Comparison of ENCODE assay signal across 8 cellular contexts in genomic region chr10:17454181-17454800, GRCh38. TPM values are rescaled to one million over a fixed set of nuclear protein-coding genes. Genes with fewer than 3 reads are reported as not detected.
A peak's percentile ranks its signal among the peaks of the same experiment; 100 is the strongest.
DNase-seq lines count a peak whose midpoint lies in the region; ATAC-seq and TF ChIP-seq lines count a peak whose summit lies in the region.

TSS of gene ST8SIA6 (minus strand) at chr10:17454595. CDS start at chr10:17454255, 340 bp downstream.

- H3K27ac Mint-ChIP-seq in dendritic cell treated with granulocyte-macrophage colony-stimulating factor and Interleukin-4, amounts not matched to agents 40 ng/mL and 50 ng/mL, for 4 days: peak within 1 kb of the TSS; percentile 88

- H3K27ac ChIP-seq in lower lobe of right lung: peak within 1 kb of the TSS; percentile 73

- peaks cover 11% of the 10 kb centered on the region for H3K9me3 Mint-ChIP-seq in dendritic cell treated with granulocyte-macrophage colony-stimulating factor and Interleukin-4, amounts not matched to agents 40 ng/mL and 50 ng/mL, for 4 days

- peak within 1 kb of the TSS; percentile 92 for H3K4me3 Mint-ChIP-seq in dendritic cell treated with granulocyte-macrophage colony-stimulating factor and Interleukin-4, amounts not matched to agents 40 ng/mL and 50 ng/mL, for 4 days

- peaks cover 24% of the 10 kb centered on the region for H3K27me3 Mint-ChIP-seq in dendritic cell treated with granulocyte-macrophage colony-stimulating factor and Interleukin-4, amounts not matched to agents 40 ng/mL and 50 ng/mL, for 4 days

- H3K9me3 ChIP-seq in lower lobe of right lung: peaks cover 12% of the 10 kb centered on the region

- H3K36me3 Mint-ChIP-seq in dendritic cell treated with granulocyte-macrophage colony-stimulating factor and Interleukin-4, amounts not matched to agents 40 ng/mL and 50 ng/mL, for 4 days (ENCODE audit: low read depth): peaks cover 44% of the 10 kb centered on the region

- DNase-seq in NCI-H748 (lab: John Stamatoyannopoulos, UW; ENCODE audit: unreplicated experiment) (peak; percentile 64), NCI-H748 treated with DMSO at 0.1 percent for 48 hours (lab: John Stamatoyannopoulos, UW) (no peak), lower lobe of right lung (peak; percentile 59), NCI-H2171 treated with DMSO at 0.1 percent for 48 hours (lab: John Stamatoyannopoulos, UW) (no peak)
- peak; percentile 10 to 50 (median 24) for DNase-seq in activated CD4-positive, CD25-positive, alpha-beta regulatory T cell (lab: John Stamatoyannopoulos, UW)
- peak; percentile 22 to 30 for DNase-seq in stimulated activated CD8-positive, alpha-beta memory T cell treated with anti-CD3 and anti-CD28 coated beads, Interleukin-2, amount 100 ng/mL, for 48 hours (ENCODE audit: low read depth in 2 of 2)

- TF ChIP-seq CTCF in lower lobe of right lung (IDR thresholded peaks at IDR 0.05): no peak

- peaks cover 37% of the 10 kb centered on the region for H3K4me1 Mint-ChIP-seq in dendritic cell treated with granulocyte-macrophage colony-stimulating factor and Interleukin-4, amounts not matched to agents 40 ng/mL and 50 ng/mL, for 4 days (ENCODE audit: low read depth)

- ATAC-seq in HG03432 (IDR thresholded peaks at IDR 0.05; ENCODE audit: unreplicated experiment): peak; percentile 83
- peak; percentile 69 to 72 for ATAC-seq in lower lobe of right lung

- H3K4me1 ChIP-seq in lower lobe of right lung: peaks cover 17% of the 10 kb centered on the region

- intact Hi-C loops in dendritic cell treated with granulocyte-macrophage colony-stimulating factor and Interleukin-4, amounts not matched to agents 40 ng/mL and 50 ng/mL, for 4 days (cut with micrococcal nuclease): loop anchor here (5.0 kb wide), 2 partner anchors 43 to 143 kb away; no protein-coding TSS in a partner anchor
- intact Hi-C loops in lower lobe of right lung (cut with DNase I): no loop called here

- peaks cover 24% of the 10 kb centered on the region for H3K27me3 ChIP-seq in lower lobe of right lung (ENCODE audit: low read depth)

- no peaks in the 10 kb centered on the region for H3K36me3 ChIP-seq in lower lobe of right lung

- peak within 1 kb of the TSS; percentile 62 for H3K4me3 ChIP-seq in lower lobe of right lung

RNA-seq across cellular contexts. Expression of gene ST8SIA6, which starts in this region (rescaled TPM):
- 12.5 TPM for total RNA-seq in lower lobe of right lung

Comparison
In these comparisons a context has a peak if more than half of its experiments do, and no peak if none do; other contexts are left out.
1. DNase-seq: peak in NCI-H748 (single experiment), activated CD4-positive, CD25-positive, alpha-beta regulatory T cell (4 of 4), lower lobe of right lung (single experiment) and stimulated activated CD8-positive, alpha-beta memory T cell treated with anti-CD3 and anti-CD28 coated beads, Interleukin-2, amount 100 ng/mL, for 48 hours (2 of 2); none in NCI-H748 treated with DMSO at 0.1 percent for 48 hours (single experiment) and NCI-H2171 treated with DMSO at 0.1 percent for 48 hours (single experiment).